In genomic region chr5:157994271-157994691, GRCh38 we compare ENCODE assay signal across 11 cellular contexts.
DNase-seq lines count a peak whose midpoint lies in the region; ATAC-seq and TF ChIP-seq lines count a peak whose summit lies in the region.
"Had no signal": no experiment of that assay in that cellular context is flagged by ENCODE, and none has a peak within 500 bp of the region (broad histone marks: within the 10 kb centered on the region; RNA-seq: fewer than 3 reads in every experiment).

No MANE protein-coding gene starts in this region.

- H3K4me3 Mint-ChIP-seq in activated naive CD8-positive, alpha-beta T cell treated with anti-CD3 and anti-CD28 coated beads, Interleukin-2, amount 10 ng/mL, durations not matched to agents 7 days and 5 days = peak overlapping the region; percentile 26
- no peak overlapping the region for H3K4me3 Mint-ChIP-seq in activated naive CD8-positive, alpha-beta T cell treated with anti-CD3 and anti-CD28 coated beads for 36 hours

- H3K9me3 Mint-ChIP-seq in activated naive CD8-positive, alpha-beta T cell treated with anti-CD3 and anti-CD28 coated beads, Interleukin-2, amount 10 ng/mL, durations not matched to agents 7 days and 5 days = no peaks in the 10 kb centered on the region
- H3K9me3 Mint-ChIP-seq in activated naive CD8-positive, alpha-beta T cell treated with anti-CD3 and anti-CD28 coated beads for 36 hours = no peaks in the 10 kb centered on the region

- no peaks in the 10 kb centered on the region for H3K27me3 ChIP-seq in upper lobe of left lung
- H3K27me3 ChIP-seq: uterus had no signal

- WGBS in upper lobe of left lung, 2 donors = 66 to 71% methylated on average over 6 of the region's 6 CpGs

- peak overlapping the region; percentile 6 for H3K27ac Mint-ChIP-seq in activated naive CD8-positive, alpha-beta T cell treated with anti-CD3 and anti-CD28 coated beads, Interleukin-2, amount 10 ng/mL, durations not matched to agents 7 days and 5 days
- H3K27ac Mint-ChIP-seq in activated naive CD8-positive, alpha-beta T cell treated with anti-CD3 and anti-CD28 coated beads for 36 hours = no peak overlapping the region

- H3K4me1 ChIP-seq in upper lobe of left lung = peaks cover 0 to 10% (median 2%) of the 10 kb centered on the region in 4 donors
- H3K4me1 ChIP-seq: HAP-1, uterus had no signal

- H3K9me3 ChIP-seq in upper lobe of left lung = no peaks in the 10 kb centered on the region
- H3K9me3 ChIP-seq: HAP-1, uterus had no signal

- H3K36me3 Mint-ChIP-seq in activated naive CD8-positive, alpha-beta T cell treated with anti-CD3 and anti-CD28 coated beads, Interleukin-2, amount 10 ng/mL, durations not matched to agents 7 days and 5 days = no peaks in the 10 kb centered on the region
- no peaks in the 10 kb centered on the region for H3K36me3 Mint-ChIP-seq in activated naive CD8-positive, alpha-beta T cell treated with anti-CD3 and anti-CD28 coated beads for 36 hours

- TF ChIP-seq EP300 in upper lobe of left lung (IDR thresholded peaks at IDR 0.05) = no peak

- no peak for TF ChIP-seq POLR2A in upper lobe of left lung (IDR thresholded peaks at IDR 0.05)

- POLR2A ChIA-PET in activated naive CD8-positive, alpha-beta T cell treated with anti-CD3 and anti-CD28 coated beads, Interleukin-2, amount 10 ng/mL, durations not matched to agents 7 days and 5 days (lab: Charles Lee) = no interaction called here

- H3K27ac ChIP-seq in upper lobe of left lung = no peak overlapping the region
- H3K27ac ChIP-seq: C4-2B, uterus had no signal

- TF ChIP-seq CTCF in upper lobe of left lung (IDR thresholded peaks at IDR 0.05) = no peak

- no peak for DNase-seq in activated naive CD8-positive, alpha-beta T cell treated with anti-CD3 and anti-CD28 coated beads, Interleukin-2, amount 10 ng/mL, durations not matched to agents 7 days and 5 days
- DNase-seq in activated naive CD8-positive, alpha-beta T cell treated with anti-CD3 and anti-CD28 coated beads for 36 hours = no peak
- DNase-seq in T-helper 22 cell (ENCODE audit: low read depth) (peak; percentile 13), iris pigment epithelial cell (ENCODE audit: low read depth) (peak; percentile 14), upper lobe of left lung (no peak), cerebellar cortex (ENCODE audit: low spot score) (no peak)

- H3K4me3 ChIP-seq in upper lobe of left lung = no peak overlapping the region
- H3K4me3 ChIP-seq: HAP-1, uterus had no signal

- peak; percentile 65 for ATAC-seq in activated naive CD8-positive, alpha-beta T cell treated with anti-CD3 and anti-CD28 coated beads, Interleukin-2, amount 10 ng/mL, durations not matched to agents 7 days and 5 days (ENCODE audit: low read depth)
- ATAC-seq in upper lobe of left lung (ENCODE audit: low FRiP score in 2 of 2) (peak; percentile 13 to 51), GM21737 (IDR thresholded peaks at IDR 0.05; ENCODE audit: unreplicated experiment) (no peak), HG03095 (IDR thresholded peaks at IDR 0.05; ENCODE audit: unreplicated experiment) (no peak)

- peaks cover 8% of the 10 kb centered on the region for H3K4me1 Mint-ChIP-seq in activated naive CD8-positive, alpha-beta T cell treated with anti-CD3 and anti-CD28 coated beads, Interleukin-2, amount 10 ng/mL, durations not matched to agents 7 days and 5 days
- H3K4me1 Mint-ChIP-seq in activated naive CD8-positive, alpha-beta T cell treated with anti-CD3 and anti-CD28 coated beads for 36 hours = peaks cover 12% of the 10 kb centered on the region

- H3K27me3 Mint-ChIP-seq in activated naive CD8-positive, alpha-beta T cell treated with anti-CD3 and anti-CD28 coated beads, Interleukin-2, amount 10 ng/mL, durations not matched to agents 7 days and 5 days = peaks cover 33% of the 10 kb centered on the region
- H3K27me3 Mint-ChIP-seq in activated naive CD8-positive, alpha-beta T cell treated with anti-CD3 and anti-CD28 coated beads for 36 hours = peaks cover 42% of the 10 kb centered on the region

- H3K36me3 ChIP-seq in upper lobe of left lung = no peaks in the 10 kb centered on the region
- H3K36me3 ChIP-seq: HAP-1, uterus had no signal

Comparison
In these comparisons a context has a peak if more than half of its experiments do, and no peak if none do; other contexts are left out.
1. ATAC-seq: peak in activated naive CD8-positive, alpha-beta T cell treated with anti-CD3 and anti-CD28 coated beads, Interleukin-2, amount 10 ng/mL, durations not matched to agents 7 days and 5 days (single experiment) and upper lobe of left lung (2 of 2); none in GM21737 (single experiment) and HG03095 (single experiment).
2. DNase-seq: peak in T-helper 22 cell (single experiment) and iris pigment epithelial cell (single experiment); none in activated naive CD8-positive, alpha-beta T cell treated with anti-CD3 and anti-CD28 coated beads, Interleukin-2, amount 10 ng/mL, durations not matched to agents 7 days and 5 days (single experiment), activated naive CD8-positive, alpha-beta T cell treated with anti-CD3 and anti-CD28 coated beads for 36 hours (single experiment), upper lobe of left lung (0 of 2) and cerebellar cortex (single experiment).